In the genomic region with DNA sequence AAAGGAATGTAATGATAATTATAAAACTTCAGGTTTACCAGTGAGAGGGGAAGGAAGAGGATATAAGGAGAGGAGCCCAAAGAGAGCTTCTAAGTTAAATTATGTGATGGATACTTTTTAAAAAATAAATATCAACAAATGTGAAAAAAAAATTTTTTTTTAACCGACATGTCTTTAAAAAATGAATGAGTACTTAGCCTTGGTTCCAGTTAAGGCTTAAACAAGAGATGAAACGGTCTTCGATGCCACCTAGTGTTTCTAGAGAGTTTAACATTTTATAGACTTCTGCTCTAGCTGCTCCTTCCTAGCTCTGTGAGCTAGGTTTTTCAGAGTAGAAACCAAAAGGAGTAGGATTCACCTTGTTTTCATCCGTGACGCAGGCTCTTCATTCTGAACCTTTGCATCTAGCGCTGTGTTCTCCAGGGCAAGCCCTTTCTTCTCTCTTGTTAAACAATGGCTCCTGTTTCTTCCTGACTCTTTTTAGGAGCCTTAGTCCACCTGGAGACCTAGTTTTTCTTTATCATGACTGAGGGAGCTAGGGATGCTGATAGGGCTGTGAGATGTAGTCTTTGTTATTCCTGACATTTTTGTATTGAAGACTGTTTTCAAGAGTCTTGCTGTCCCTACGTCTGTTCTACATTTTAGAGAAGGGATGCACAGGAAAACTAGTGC, we compare ENCODE assay signal across 9 cellular contexts. TPM values are rescaled to one million over a fixed set of nuclear protein-coding genes. Genes with fewer than 3 reads are reported as not detected.
A peak's percentile ranks its signal among the peaks of the same experiment; 100 is the strongest.
DNase-seq lines count a peak whose midpoint lies in the region; ATAC-seq, FAIRE-seq and TF ChIP-seq lines count a peak whose summit lies in the region.
"Had no signal": no experiment of that assay in that cellular context is flagged by ENCODE, and none has a peak within 500 bp of the region (broad histone marks: within the 10 kb centered on the region; RNA-seq: fewer than 3 reads in every experiment).

No MANE protein-coding gene starts in this region.

- peak; percentile 92 for FAIRE-seq in pancreas (lab: Jason Lieb, UNC)

- H3K4me3 ChIP-seq in Loucy (ENCODE audit: low read length, poor library complexity, severe bottlenecking) (no peak overlapping the region), pancreas (no peak overlapping the region)
- H3K4me3 ChIP-seq: BLaER1 treated with 17β-estradiol and CSF1 and Interleukin-3, amounts not matched to agents 10 nM and 100 nM had no signal

- no peaks in the 10 kb centered on the region for H4K20me1 ChIP-seq in Loucy (ENCODE audit: insufficient read depth, low read length, poor library complexity, severe bottlenecking)
- H4K20me1 ChIP-seq: BLaER1 treated with 17β-estradiol and CSF1 and Interleukin-3, amounts not matched to agents 10 nM and 100 nM had no signal

- DNase-seq in NCI-H2081 (lab: John Stamatoyannopoulos, UW) (peak; percentile 30 to 55), NCI-H2081 treated with DMSO at 0.1 percent for 48 hours (lab: John Stamatoyannopoulos, UW) (no peak), SHP77 treated with DMSO at 0.1 percent for 48 hours (lab: John Stamatoyannopoulos, UW) (peak; percentile 42), fibroblast of peridontal ligament (ENCODE audit: extremely low read depth) (peak; percentile 75), pancreas (no peak), NCI-H2029 treated with DMSO at 0.1 percent for 48 hours (lab: John Stamatoyannopoulos, UW) (no peak)

- H3K36me3 ChIP-seq in Loucy (ENCODE audit: insufficient read depth, low read length), result peaks cover 19% of the 10 kb centered on the region
- peaks cover 0 to 6% (median 0%) of the 10 kb centered on the region in 3 donors for H3K36me3 ChIP-seq in pancreas

- no peak overlapping the region for H3K4me2 ChIP-seq in Loucy (ENCODE audit: low read depth, low read length, poor library complexity, severe bottlenecking)
- H3K4me2 ChIP-seq: BLaER1 treated with 17β-estradiol and CSF1 and Interleukin-3, amounts not matched to agents 10 nM and 100 nM had no signal

- no peak overlapping the region for H2AFZ ChIP-seq in Loucy (ENCODE audit: low read length)

- intact Hi-C loops in pancreas (cut with DNase I), result no loop called here

- H3K9me2 ChIP-seq in Loucy (replicated peaks; ENCODE audit: low read depth, low read length), result no peaks in the 10 kb centered on the region

- no peaks in the 10 kb centered on the region for H3K79me2 ChIP-seq in Loucy (ENCODE audit: insufficient read depth, low read length)

- H3F3A ChIP-seq in Loucy (ENCODE audit: low read depth), result no peaks in the 10 kb centered on the region; the same call in 1 of the 2 replicates

- peak; percentile 50 to 91 (median 82) for ATAC-seq in pancreas
- ATAC-seq in GM19463 (IDR thresholded peaks at IDR 0.05; ENCODE audit: unreplicated experiment), result no peak

- H3K9ac ChIP-seq in Loucy (ENCODE audit: low read depth, low read length, poor library complexity, severe bottlenecking), result no peak overlapping the region

- H3K27me3 ChIP-seq in Loucy (ENCODE audit: insufficient read depth, low read length, poor library complexity, severe bottlenecking) (no peaks in the 10 kb centered on the region), pancreas (no peaks in the 10 kb centered on the region)
- H3K27me3 ChIP-seq: BLaER1 treated with 17β-estradiol and CSF1 and Interleukin-3, amounts not matched to agents 10 nM and 100 nM had no signal

- H3K9me3 ChIP-seq in Loucy (ENCODE audit: insufficient read depth, low read depth, low read length), result no peaks in the 10 kb centered on the region
- H3K9me3 ChIP-seq in pancreas, result no peaks in the 10 kb centered on the region
- H3K9me3 ChIP-seq: BLaER1 treated with 17β-estradiol and CSF1 and Interleukin-3, amounts not matched to agents 10 nM and 100 nM had no signal

- WGBS in pancreas, 2 donors, result 34 to 45% methylated on average over 7 of the region's 7 CpGs

- no peaks in the 10 kb centered on the region for H3K4me1 ChIP-seq in Loucy (ENCODE audit: insufficient read depth, low read length, poor library complexity, severe bottlenecking)
- no peaks in the 10 kb centered on the region for H3K4me1 ChIP-seq in pancreas
- H3K4me1 ChIP-seq: BLaER1 treated with 17β-estradiol and CSF1 and Interleukin-3, amounts not matched to agents 10 nM and 100 nM had no signal

- TF ChIP-seq CTCF in Loucy (conservative IDR thresholded peaks at IDR 0.05; ENCODE audit: low read length) (peak; percentile 73), pancreas (IDR thresholded peaks at IDR 0.05) (peak in 2 of 4 donors; percentile 33 to 36)

- no peak overlapping the region for H3K27ac ChIP-seq in pancreas
- H3K27ac ChIP-seq: BLaER1 treated with 17β-estradiol and CSF1 and Interleukin-3, amounts not matched to agents 10 nM and 100 nM had no signal

RNA-seq across cellular contexts. Expression of a gene that starts 42.4 kb away (rescaled TPM):
- not detected for total RNA-seq in pancreas
- polyA plus RNA-seq in pancreas, result not detected

RNA-seq across cellular contexts. Expression of a gene that starts 44.9 kb away (rescaled TPM):
- 10 to 100 TPM; 14.4 to 26.7 (median 20.5) TPM for total RNA-seq in pancreas
- 10 to 100 TPM; 46.4 to 46.7 TPM for polyA plus RNA-seq in pancreas

Comparison
In these comparisons a context has a peak if more than half of its experiments do, and no peak if none do; other contexts are left out.
1. DNase-seq: peak in NCI-H2081 (2 of 2), SHP77 treated with DMSO at 0.1 percent for 48 hours (single experiment) and fibroblast of peridontal ligament (single experiment); none in NCI-H2081 treated with DMSO at 0.1 percent for 48 hours (single experiment), pancreas (0 of 6) and NCI-H2029 treated with DMSO at 0.1 percent for 48 hours (single experiment).